ENCODE assay signal across 1 cellular context in genomic region chr10:88810196-88810961, GRCh38.
A peak's percentile ranks its signal among the peaks of the same experiment; 100 is the strongest.
TF ChIP-seq lines count a peak whose summit lies in the region.

No MANE protein-coding gene starts in this region.

TF ChIP-seq in K562, 482 proteins besides CTCF, POLR2A, EP300 and RAD21:
- TF ChIP-seq FOXJ3 (CRISPR knock-in tag; IDR thresholded peaks at IDR 0.05), result no peak
- peak; percentile 55; the same call in 1 of the 2 replicates for TF ChIP-seq ZNF384 (IDR thresholded peaks at IDR 0.05; ENCODE audit: low read depth, low read length)
